In the genomic region with DNA sequence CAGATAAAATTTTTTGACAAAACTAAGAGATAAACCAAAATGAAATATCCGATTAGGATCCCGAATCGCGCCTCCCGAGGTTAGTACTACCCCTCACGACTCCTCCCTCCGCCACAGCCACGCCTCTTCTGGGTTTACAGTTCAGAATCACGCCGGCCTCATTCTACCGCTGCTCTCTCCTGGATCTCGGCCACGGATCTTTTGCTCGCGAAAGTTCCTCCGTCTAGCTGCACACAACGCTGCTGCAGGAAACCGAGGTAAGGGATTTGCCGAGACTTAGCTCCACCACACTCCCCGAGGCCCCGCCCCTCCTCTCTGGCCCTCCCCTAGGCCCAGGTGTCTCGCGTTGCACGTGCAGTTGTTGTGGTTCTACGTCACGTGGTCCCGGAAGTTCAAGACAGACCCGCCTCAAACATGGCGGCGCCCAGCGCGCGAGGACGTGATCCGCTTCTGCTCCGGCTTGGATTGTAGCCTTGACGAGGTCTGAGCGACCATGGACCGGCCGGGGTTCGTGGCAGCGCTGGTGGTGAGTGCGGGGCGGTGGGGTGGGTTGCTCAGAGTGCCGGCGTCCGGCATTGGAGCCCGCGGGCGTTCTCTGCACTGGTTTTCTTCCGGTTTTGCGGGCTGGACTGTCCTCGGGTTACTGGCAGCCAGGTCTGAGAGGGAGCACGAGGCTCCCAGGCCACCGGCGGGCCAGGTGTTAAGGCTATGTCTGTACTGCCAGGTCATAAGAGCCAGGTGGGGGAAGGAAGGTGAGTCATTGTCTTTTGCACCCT, we compare ENCODE assay signal across 1 cellular context.
A peak's percentile ranks its signal among the peaks of the same experiment; 100 is the strongest.
TF ChIP-seq lines count a peak whose summit lies in the region.

A gene with protein sequence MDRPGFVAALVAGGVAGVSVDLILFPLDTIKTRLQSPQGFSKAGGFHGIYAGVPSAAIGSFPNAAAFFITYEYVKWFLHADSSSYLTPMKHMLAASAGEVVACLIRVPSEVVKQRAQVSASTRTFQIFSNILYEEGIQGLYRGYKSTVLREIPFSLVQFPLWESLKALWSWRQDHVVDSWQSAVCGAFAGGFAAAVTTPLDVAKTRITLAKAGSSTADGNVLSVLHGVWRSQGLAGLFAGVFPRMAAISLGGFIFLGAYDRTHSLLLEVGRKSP (plus strand): TSS at position 400 of the 776 bp plus-strand sequence. CDS start 94 bp downstream, at position 494.

TF ChIP-seq in K562, 482 proteins besides CTCF, POLR2A, EP300 and RAD21 (continued from another document and continues in another):
- TF ChIP-seq, protein P1, sequence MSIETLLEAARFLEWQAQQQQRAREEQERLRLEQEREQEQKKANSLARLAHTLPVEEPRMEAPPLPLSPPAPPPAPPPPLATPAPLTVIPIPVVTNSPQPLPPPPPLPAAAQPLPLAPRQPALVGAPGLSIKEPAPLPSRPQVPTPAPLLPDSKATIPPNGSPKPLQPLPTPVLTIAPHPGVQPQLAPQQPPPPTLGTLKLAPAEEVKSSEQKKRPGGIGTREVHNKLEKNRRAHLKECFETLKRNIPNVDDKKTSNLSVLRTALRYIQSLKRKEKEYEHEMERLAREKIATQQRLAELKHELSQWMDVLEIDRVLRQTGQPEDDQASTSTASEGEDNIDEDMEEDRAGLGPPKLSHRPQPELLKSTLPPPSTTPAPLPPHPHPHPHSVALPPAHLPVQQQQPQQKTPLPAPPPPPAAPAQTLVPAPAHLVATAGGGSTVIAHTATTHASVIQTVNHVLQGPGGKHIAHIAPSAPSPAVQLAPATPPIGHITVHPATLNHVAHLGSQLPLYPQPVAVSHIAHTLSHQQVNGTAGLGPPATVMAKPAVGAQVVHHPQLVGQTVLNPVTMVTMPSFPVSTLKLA (conservative IDR thresholded peaks at IDR 0.05): peak; percentile 100
- TF ChIP-seq, protein P2, sequence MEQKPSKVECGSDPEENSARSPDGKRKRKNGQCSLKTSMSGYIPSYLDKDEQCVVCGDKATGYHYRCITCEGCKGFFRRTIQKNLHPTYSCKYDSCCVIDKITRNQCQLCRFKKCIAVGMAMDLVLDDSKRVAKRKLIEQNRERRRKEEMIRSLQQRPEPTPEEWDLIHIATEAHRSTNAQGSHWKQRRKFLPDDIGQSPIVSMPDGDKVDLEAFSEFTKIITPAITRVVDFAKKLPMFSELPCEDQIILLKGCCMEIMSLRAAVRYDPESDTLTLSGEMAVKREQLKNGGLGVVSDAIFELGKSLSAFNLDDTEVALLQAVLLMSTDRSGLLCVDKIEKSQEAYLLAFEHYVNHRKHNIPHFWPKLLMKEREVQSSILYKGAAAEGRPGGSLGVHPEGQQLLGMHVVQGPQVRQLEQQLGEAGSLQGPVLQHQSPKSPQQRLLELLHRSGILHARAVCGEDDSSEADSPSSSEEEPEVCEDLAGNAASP (IDR thresholded peaks at IDR 0.05): no peak
- TF ChIP-seq C11orf30 (IDR thresholded peaks at IDR 0.05; ENCODE audit: low read depth) (peak; percentile 85), ELF2 (CRISPR knock-in tag; IDR thresholded peaks at IDR 0.05) (peak; percentile 83), ZFP1 (CRISPR knock-in tag; IDR thresholded peaks at IDR 0.05) (no peak), CBFA2T2 (conservative IDR thresholded peaks at IDR 0.05) (peak; percentile 74), RBFOX2 (IDR thresholded peaks at IDR 0.05; ENCODE audit: low read depth, low read length) (peak; percentile 94), SMAD2 (IDR thresholded peaks at IDR 0.05; ENCODE audit: low read depth, low read length) (no peak), ELF1 (tag; IDR thresholded peaks at IDR 0.05) (peak; percentile 93), PHF8 (IDR thresholded peaks at IDR 0.05; ENCODE audit: borderline replicate concordance, low read length) (peak; percentile 73; the same call in 1 of the 2 replicates), L3MBTL2 (IDR thresholded peaks at IDR 0.05) (peak; percentile 81; the same call in 1 of the 2 replicates), SP1 (CRISPR knock-in tag; IDR thresholded peaks at IDR 0.05) (peak; percentile 65), CHD2 (IDR thresholded peaks at IDR 0.05; ENCODE audit: low read depth, low read length) (peak; percentile 95), KDM4B (IDR thresholded peaks at IDR 0.05; ENCODE audit: borderline replicate concordance in 2 of 2, low read depth in 1 of 2) (no peak), TBP (optimal IDR thresholded peaks at IDR 0.05; ENCODE audit: low read depth, low read length) (peak; percentile 75), OTX1 (CRISPR knock-in tag; IDR thresholded peaks at IDR 0.05) (no peak), ZNF644 (tag; IDR thresholded peaks at IDR 0.05; ENCODE audit: low read depth) (no peak), TAF9B (IDR thresholded peaks at IDR 0.05; ENCODE audit: partially characterized antibody) (peak; percentile 51)
- TF ChIP-seq, protein P3, sequence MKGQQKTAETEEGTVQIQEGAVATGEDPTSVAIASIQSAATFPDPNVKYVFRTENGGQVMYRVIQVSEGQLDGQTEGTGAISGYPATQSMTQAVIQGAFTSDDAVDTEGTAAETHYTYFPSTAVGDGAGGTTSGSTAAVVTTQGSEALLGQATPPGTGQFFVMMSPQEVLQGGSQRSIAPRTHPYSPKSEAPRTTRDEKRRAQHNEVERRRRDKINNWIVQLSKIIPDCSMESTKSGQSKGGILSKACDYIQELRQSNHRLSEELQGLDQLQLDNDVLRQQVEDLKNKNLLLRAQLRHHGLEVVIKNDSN (CRISPR knock-in tag; IDR thresholded peaks at IDR 0.05): peak; percentile 97
- TF ChIP-seq, protein P4, sequence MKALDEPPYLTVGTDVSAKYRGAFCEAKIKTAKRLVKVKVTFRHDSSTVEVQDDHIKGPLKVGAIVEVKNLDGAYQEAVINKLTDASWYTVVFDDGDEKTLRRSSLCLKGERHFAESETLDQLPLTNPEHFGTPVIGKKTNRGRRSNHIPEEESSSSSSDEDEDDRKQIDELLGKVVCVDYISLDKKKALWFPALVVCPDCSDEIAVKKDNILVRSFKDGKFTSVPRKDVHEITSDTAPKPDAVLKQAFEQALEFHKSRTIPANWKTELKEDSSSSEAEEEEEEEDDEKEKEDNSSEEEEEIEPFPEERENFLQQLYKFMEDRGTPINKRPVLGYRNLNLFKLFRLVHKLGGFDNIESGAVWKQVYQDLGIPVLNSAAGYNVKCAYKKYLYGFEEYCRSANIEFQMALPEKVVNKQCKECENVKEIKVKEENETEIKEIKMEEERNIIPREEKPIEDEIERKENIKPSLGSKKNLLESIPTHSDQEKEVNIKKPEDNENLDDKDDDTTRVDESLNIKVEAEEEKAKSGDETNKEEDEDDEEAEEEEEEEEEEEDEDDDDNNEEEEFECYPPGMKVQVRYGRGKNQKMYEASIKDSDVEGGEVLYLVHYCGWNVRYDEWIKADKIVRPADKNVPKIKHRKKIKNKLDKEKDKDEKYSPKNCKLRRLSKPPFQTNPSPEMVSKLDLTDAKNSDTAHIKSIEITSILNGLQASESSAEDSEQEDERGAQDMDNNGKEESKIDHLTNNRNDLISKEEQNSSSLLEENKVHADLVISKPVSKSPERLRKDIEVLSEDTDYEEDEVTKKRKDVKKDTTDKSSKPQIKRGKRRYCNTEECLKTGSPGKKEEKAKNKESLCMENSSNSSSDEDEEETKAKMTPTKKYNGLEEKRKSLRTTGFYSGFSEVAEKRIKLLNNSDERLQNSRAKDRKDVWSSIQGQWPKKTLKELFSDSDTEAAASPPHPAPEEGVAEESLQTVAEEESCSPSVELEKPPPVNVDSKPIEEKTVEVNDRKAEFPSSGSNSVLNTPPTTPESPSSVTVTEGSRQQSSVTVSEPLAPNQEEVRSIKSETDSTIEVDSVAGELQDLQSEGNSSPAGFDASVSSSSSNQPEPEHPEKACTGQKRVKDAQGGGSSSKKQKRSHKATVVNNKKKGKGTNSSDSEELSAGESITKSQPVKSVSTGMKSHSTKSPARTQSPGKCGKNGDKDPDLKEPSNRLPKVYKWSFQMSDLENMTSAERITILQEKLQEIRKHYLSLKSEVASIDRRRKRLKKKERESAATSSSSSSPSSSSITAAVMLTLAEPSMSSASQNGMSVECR (CRISPR knock-in tag; IDR thresholded peaks at IDR 0.05): peak; percentile 93
- TF ChIP-seq, protein P5, sequence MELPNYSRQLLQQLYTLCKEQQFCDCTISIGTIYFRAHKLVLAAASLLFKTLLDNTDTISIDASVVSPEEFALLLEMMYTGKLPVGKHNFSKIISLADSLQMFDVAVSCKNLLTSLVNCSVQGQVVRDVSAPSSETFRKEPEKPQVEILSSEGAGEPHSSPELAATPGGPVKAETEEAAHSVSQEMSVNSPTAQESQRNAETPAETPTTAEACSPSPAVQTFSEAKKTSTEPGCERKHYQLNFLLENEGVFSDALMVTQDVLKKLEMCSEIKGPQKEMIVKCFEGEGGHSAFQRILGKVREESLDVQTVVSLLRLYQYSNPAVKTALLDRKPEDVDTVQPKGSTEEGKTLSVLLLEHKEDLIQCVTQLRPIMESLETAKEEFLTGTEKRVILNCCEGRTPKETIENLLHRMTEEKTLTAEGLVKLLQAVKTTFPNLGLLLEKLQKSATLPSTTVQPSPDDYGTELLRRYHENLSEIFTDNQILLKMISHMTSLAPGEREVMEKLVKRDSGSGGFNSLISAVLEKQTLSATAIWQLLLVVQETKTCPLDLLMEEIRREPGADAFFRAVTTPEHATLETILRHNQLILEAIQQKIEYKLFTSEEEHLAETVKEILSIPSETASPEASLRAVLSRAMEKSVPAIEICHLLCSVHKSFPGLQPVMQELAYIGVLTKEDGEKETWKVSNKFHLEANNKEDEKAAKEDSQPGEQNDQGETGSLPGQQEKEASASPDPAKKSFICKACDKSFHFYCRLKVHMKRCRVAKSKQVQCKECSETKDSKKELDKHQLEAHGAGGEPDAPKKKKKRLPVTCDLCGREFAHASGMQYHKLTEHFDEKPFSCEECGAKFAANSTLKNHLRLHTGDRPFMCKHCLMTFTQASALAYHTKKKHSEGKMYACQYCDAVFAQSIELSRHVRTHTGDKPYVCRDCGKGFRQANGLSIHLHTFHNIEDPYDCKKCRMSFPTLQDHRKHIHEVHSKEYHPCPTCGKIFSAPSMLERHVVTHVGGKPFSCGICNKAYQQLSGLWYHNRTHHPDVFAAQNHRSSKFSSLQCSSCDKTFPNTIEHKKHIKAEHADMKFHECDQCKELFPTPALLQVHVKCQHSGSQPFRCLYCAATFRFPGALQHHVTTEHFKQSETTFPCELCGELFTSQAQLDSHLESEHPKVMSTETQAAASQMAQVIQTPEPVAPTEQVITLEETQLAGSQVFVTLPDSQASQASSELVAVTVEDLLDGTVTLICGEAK (IDR thresholded peaks at IDR 0.05): peak; percentile 77
- TF ChIP-seq, protein P5 (CRISPR knock-in tag; IDR thresholded peaks at IDR 0.05): no peak
- TF ChIP-seq, protein P6, sequence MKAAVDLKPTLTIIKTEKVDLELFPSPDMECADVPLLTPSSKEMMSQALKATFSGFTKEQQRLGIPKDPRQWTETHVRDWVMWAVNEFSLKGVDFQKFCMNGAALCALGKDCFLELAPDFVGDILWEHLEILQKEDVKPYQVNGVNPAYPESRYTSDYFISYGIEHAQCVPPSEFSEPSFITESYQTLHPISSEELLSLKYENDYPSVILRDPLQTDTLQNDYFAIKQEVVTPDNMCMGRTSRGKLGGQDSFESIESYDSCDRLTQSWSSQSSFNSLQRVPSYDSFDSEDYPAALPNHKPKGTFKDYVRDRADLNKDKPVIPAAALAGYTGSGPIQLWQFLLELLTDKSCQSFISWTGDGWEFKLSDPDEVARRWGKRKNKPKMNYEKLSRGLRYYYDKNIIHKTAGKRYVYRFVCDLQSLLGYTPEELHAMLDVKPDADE (conservative IDR thresholded peaks at IDR 0.05; ENCODE audit: control insufficient read depth, low read depth, low read length): peak; percentile 83; the same call in 1 of the 2 replicates
- TF ChIP-seq, protein P7, sequence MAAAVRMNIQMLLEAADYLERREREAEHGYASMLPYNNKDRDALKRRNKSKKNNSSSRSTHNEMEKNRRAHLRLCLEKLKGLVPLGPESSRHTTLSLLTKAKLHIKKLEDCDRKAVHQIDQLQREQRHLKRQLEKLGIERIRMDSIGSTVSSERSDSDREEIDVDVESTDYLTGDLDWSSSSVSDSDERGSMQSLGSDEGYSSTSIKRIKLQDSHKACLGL (CRISPR knock-in tag; IDR thresholded peaks at IDR 0.05; ENCODE audit: borderline replicate concordance, poor library complexity, severe bottlenecking): peak; percentile 89
- TF ChIP-seq, protein P8, sequence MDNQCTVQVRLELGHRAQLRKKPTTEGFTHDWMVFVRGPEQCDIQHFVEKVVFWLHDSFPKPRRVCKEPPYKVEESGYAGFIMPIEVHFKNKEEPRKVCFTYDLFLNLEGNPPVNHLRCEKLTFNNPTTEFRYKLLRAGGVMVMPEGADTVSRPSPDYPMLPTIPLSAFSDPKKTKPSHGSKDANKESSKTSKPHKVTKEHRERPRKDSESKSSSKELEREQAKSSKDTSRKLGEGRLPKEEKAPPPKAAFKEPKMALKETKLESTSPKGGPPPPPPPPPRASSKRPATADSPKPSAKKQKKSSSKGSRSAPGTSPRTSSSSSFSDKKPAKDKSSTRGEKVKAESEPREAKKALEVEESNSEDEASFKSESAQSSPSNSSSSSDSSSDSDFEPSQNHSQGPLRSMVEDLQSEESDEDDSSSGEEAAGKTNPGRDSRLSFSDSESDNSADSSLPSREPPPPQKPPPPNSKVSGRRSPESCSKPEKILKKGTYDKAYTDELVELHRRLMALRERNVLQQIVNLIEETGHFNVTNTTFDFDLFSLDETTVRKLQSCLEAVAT (IDR thresholded peaks at IDR 0.05): no peak
